Comparison of ENCODE assay signal across 1 cellular context in the genomic region with DNA sequence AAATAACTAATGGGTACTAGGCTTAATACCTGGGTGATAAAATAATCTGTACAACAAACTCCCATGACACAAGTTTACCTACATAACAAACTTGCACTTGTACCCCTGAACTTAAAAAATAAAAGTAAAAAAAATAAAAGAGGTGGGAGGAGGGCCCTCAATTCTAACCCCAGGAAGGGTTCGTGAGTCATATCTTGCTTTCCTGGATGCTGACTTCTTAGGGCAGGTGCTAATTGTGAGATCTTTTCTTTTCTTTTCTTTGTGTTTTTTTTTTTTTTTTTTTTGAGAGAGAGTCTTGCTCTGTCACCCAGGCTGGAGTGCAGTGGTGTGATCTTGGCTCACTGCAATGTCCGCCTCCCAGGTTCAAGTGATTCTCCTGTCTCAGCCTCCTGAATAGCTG. TPM values are rescaled to one million over a fixed set of nuclear protein-coding genes. Genes with fewer than 3 reads are reported as not detected.
"Had no signal": no experiment of that assay in that cellular context is flagged by ENCODE, and none has a peak within 500 bp of the region (broad histone marks: within the 10 kb centered on the region; RNA-seq: fewer than 3 reads in every experiment).

No MANE protein-coding gene starts in this region.

RNA-seq across cellular contexts. Expression of a gene that starts 40.1 kb away (rescaled TPM):
- total RNA-seq: OCI-LY7 had no signal
